23 cellular contexts compared by ENCODE assay signal in genomic region chr2:217437289-217437688, GRCh38.
DNase-seq lines count a peak whose midpoint lies in the region; ATAC-seq and TF ChIP-seq lines count a peak whose summit lies in the region.
"Had no signal": no experiment of that assay in that cellular context is flagged by ENCODE, and none has a peak within 500 bp of the region (broad histone marks: within the 10 kb centered on the region; RNA-seq: fewer than 3 reads in every experiment).

No MANE protein-coding gene starts in this region.

- no peaks in the 10 kb centered on the region for H3K27me3 ChIP-seq in mucosa of rectum (ENCODE audit: control insufficient read depth in 2 of 2, insufficient read depth in 2 of 2, low read length in 2 of 2)
- no peaks in the 10 kb centered on the region for H3K27me3 ChIP-seq in stomach
- no peaks in the 10 kb centered on the region for H3K27me3 ChIP-seq in dorsolateral prefrontal cortex
- H3K27me3 ChIP-seq in CD4-positive, alpha-beta T cell (ENCODE audit: control insufficient read depth, insufficient read depth, low read length): no peaks in the 10 kb centered on the region
- H3K27me3 ChIP-seq: brain microvascular endothelial cell had no signal

- H3K4me1 ChIP-seq in mucosa of rectum (ENCODE audit: control insufficient read depth in 2 of 2, insufficient read depth in 2 of 2, low read length in 2 of 2): peaks cover 0 to 5% of the 10 kb centered on the region in 2 donors
- H3K4me1 ChIP-seq in stomach: peaks cover 6 to 65% (median 41%) of the 10 kb centered on the region in 4 donors

- H3K4me3 ChIP-seq in mucosa of rectum (ENCODE audit: low read length in 2 of 2): no peak overlapping the region
- no peak overlapping the region for H3K4me3 ChIP-seq in stomach
- no peak overlapping the region for H3K4me3 ChIP-seq in dorsolateral prefrontal cortex
- H3K4me3 ChIP-seq: mucosa of descending colon had no signal

- TF ChIP-seq EP300 in stomach (IDR thresholded peaks at IDR 0.05): no peak

- CTCF ChIA-PET in CD4-positive, alpha-beta T cell (lab: Charles Lee): no interaction called here

- no peak overlapping the region for H3K9ac ChIP-seq in mucosa of rectum (ENCODE audit: low read depth in 1 of 2, low read length in 2 of 2)
- H3K9ac ChIP-seq: SK-N-SH had no signal

- H3K4me3 Mint-ChIP-seq in CD4-positive, alpha-beta T cell: no peak overlapping the region
- H3K4me3 Mint-ChIP-seq: activated naive CD8-positive, alpha-beta T cell treated with anti-CD3 and anti-CD28 coated beads, Interleukin-2, amount 10 ng/mL, durations not matched to agents 7 days and 5 days; activated T-helper 17 cell treated with anti-CD3 and anti-CD28 coated beads, Interleukin-2, amount 50 U/mL, for 72 hours had no signal

- H3K27ac Mint-ChIP-seq in CD4-positive, alpha-beta T cell: no peak overlapping the region
- H3K27ac Mint-ChIP-seq: activated naive CD8-positive, alpha-beta T cell treated with anti-CD3 and anti-CD28 coated beads, Interleukin-2, amount 10 ng/mL, durations not matched to agents 7 days and 5 days; activated T-helper 17 cell treated with anti-CD3 and anti-CD28 coated beads, Interleukin-2, amount 50 U/mL, for 72 hours had no signal

- no peaks in the 10 kb centered on the region for H3K9me3 Mint-ChIP-seq in CD4-positive, alpha-beta T cell
- H3K9me3 Mint-ChIP-seq: activated naive CD8-positive, alpha-beta T cell treated with anti-CD3 and anti-CD28 coated beads, Interleukin-2, amount 10 ng/mL, durations not matched to agents 7 days and 5 days; activated T-helper 17 cell treated with anti-CD3 and anti-CD28 coated beads, Interleukin-2, amount 50 U/mL, for 72 hours had no signal

- no peaks in the 10 kb centered on the region for H3K27me3 Mint-ChIP-seq in CD4-positive, alpha-beta T cell
- H3K27me3 Mint-ChIP-seq: activated naive CD8-positive, alpha-beta T cell treated with anti-CD3 and anti-CD28 coated beads, Interleukin-2, amount 10 ng/mL, durations not matched to agents 7 days and 5 days had no signal

- H3K36me3 ChIP-seq in mucosa of rectum (ENCODE audit: control insufficient read depth in 2 of 2, insufficient read depth in 2 of 2, low read length in 2 of 2) (no peaks in the 10 kb centered on the region), stomach (no peaks in the 10 kb centered on the region)
- H3K36me3 ChIP-seq: brain microvascular endothelial cell, WERI-Rb-1 had no signal

- DNase-seq in Right ventricle myocardium superior: peak; percentile 66
- DNase-seq in cardiac septum (ENCODE audit: low spot score): no peak
- no peak for DNase-seq in stomach
- no peak for DNase-seq in NCI-H446 treated with DMSO at 0.1 percent for 48 hours (lab: John Stamatoyannopoulos, UW)
- DNase-seq in dorsolateral prefrontal cortex: no peak
- no peak for DNase-seq in CD4-positive, alpha-beta T cell
- DNase-seq: activated CD4-positive, alpha-beta T cell treated with anti-CD3 and anti-CD28 coated beads, Interleukin-2, amount 50 U/mL, for 1 hour; activated naive CD8-positive, alpha-beta T cell treated with anti-CD3 and anti-CD28 coated beads, Interleukin-2, amount 10 ng/mL, durations not matched to agents 7 days and 5 days; AML-193; brain microvascular endothelial cell; GF-D8; NCI-H1436 treated with DMSO at 0.1 percent for 48 hours; NCI-H524 treated with DMSO at 0.1 percent for 48 hours; nucleus accumbens; retina; RPMI8226; SK-N-SH; WERI-Rb-1 had no signal

- H3K9me3 ChIP-seq in mucosa of rectum (ENCODE audit: control insufficient read depth in 2 of 2, low read length in 2 of 2) (no peaks in the 10 kb centered on the region), stomach (no peaks in the 10 kb centered on the region)
- no peaks in the 10 kb centered on the region for H3K9me3 ChIP-seq in CD4-positive, alpha-beta T cell (ENCODE audit: control insufficient read depth, low read length)
- H3K9me3 ChIP-seq: mucosa of descending colon, SK-N-SH had no signal

- no peaks in the 10 kb centered on the region for H3K36me3 Mint-ChIP-seq in CD4-positive, alpha-beta T cell (ENCODE audit: low read depth)

- no peak for TF ChIP-seq POLR2A in stomach (IDR thresholded peaks at IDR 0.05)

- TF ChIP-seq CTCF in stomach (IDR thresholded peaks at IDR 0.05) (no peak), dorsolateral prefrontal cortex (IDR thresholded peaks at IDR 0.05 in 54 of 56, conservative IDR thresholded peaks at IDR 0.05 in 2 of 56; ENCODE audit: low read depth in 1 of 56, partially characterized antibody in 56 of 56) (no peak)
- no peak for TF ChIP-seq CTCF in CD4-positive, alpha-beta T cell (IDR thresholded peaks at IDR 0.05)

- intact Hi-C loops in Right ventricle myocardium superior (cut with DNase I) (no loop called here), cardiac septum (cut with DNase I) (no loop called here), stomach (cut with DNase I; ENCODE audit: low total_unique reads) (no loop called here), dorsolateral prefrontal cortex (cut with DNase I) (loop anchor here in 1 of 2 donors (10.0 kb wide), 2 partner anchors 68 to 272 kb away; no protein-coding TSS in a partner anchor)
- intact Hi-C loops in CD4-positive, alpha-beta T cell (cut with DNase I, micrococcal nuclease): no loop called here

- peak overlapping the region; percentile 21 to 33 for H3K27ac ChIP-seq in mucosa of rectum (ENCODE audit: low read depth in 2 of 2, low read length in 2 of 2)
- H3K27ac ChIP-seq in stomach: peak overlapping the region in 3 of 5 donors; percentile 3 to 78 (median 55)
- H3K27ac ChIP-seq in dorsolateral prefrontal cortex: no peak overlapping the region
- no peak overlapping the region for H3K27ac ChIP-seq in CD4-positive, alpha-beta T cell (ENCODE audit: low read depth, low read length)
- H3K27ac ChIP-seq: brain microvascular endothelial cell, WERI-Rb-1 had no signal

- WGBS in stomach, 5 donors: 58 to 82% (median 75%) methylated on average over 5 of the region's 5 CpGs

- POLR2A ChIA-PET in CD4-positive, alpha-beta T cell (lab: Charles Lee): no interaction called here

- no peak for ATAC-seq in Right ventricle myocardium superior (ENCODE audit: poor library complexity)
- no peak for ATAC-seq in CD4-positive, alpha-beta T cell (ENCODE audit: poor library complexity)
- ATAC-seq in GM18858 (IDR thresholded peaks at IDR 0.05; ENCODE audit: unreplicated experiment): no peak
- ATAC-seq: activated T-helper 17 cell treated with anti-CD3 and anti-CD28 coated beads, Interleukin-2, amount 50 U/mL, for 72 hours; HCT116; mucosa of descending colon had no signal

- peaks cover 11% of the 10 kb centered on the region for H3K4me1 Mint-ChIP-seq in CD4-positive, alpha-beta T cell (ENCODE audit: low read depth)
- H3K4me1 Mint-ChIP-seq: activated T-helper 17 cell treated with anti-CD3 and anti-CD28 coated beads, Interleukin-2, amount 50 U/mL, for 72 hours had no signal

Comparison
In these comparisons a context has a peak if more than half of its experiments do, and no peak if none do; other contexts are left out.
1. H3K27ac ChIP-seq: peak in mucosa of rectum (2 of 2) and stomach (3 of 5); none in dorsolateral prefrontal cortex (0 of 59) and CD4-positive, alpha-beta T cell (single experiment).